24 cellular contexts compared by ENCODE assay signal in genomic region chr19:31718898-31719297, GRCh38.
"Had no signal": no experiment of that assay in that cellular context is flagged by ENCODE, and none has a peak within 500 bp of the region (broad histone marks: within the 10 kb centered on the region; RNA-seq: fewer than 3 reads in every experiment).

No MANE protein-coding gene starts in this region.

- H3K4me1 Mint-ChIP-seq: activated B cell treated with CpG ODN at 0.5 μM for 24 hours; activated naive CD4-positive, alpha-beta T cell treated with anti-CD3 and anti-CD28 coated beads, Interleukin-2, amount 50 U/mL, for 24 hours; immature natural killer cell; naive thymus-derived CD4-positive, alpha-beta T cell; T-helper 17 cell had no signal

- H3K4me1 ChIP-seq: lower lobe of right lung, prostate gland, right atrium auricular region, tibial artery had no signal

- H3K9me3 ChIP-seq: lower lobe of right lung, prostate gland, right atrium auricular region, tibial artery had no signal

- H3K27ac ChIP-seq: lower lobe of right lung, right atrium auricular region, tibial artery had no signal

- H3K36me3 ChIP-seq: lower lobe of right lung, prostate gland, right atrium auricular region, tibial artery had no signal

- H3K9me3 Mint-ChIP-seq: activated CD4-positive, alpha-beta memory T cell treated with anti-CD3 and anti-CD28 coated beads for 36 hours; activated naive CD4-positive, alpha-beta T cell treated with anti-CD3 and anti-CD28 coated beads, Interleukin-2, amount 50 U/mL, for 24 hours; activated T-helper 1 cell treated with anti-CD3 and anti-CD28 coated beads, Interleukin-12 subunit alpha, Interleukin-12 subunit beta, Interleukin-2, Interleukin-4 antibody, amounts not matched to agents 30 ng/mL and 10 ng/mL and 1 ng/mL, durations not matched to agents 14 hours and 24 hours and 36 hours; immature natural killer cell had no signal

- H3K4me3 Mint-ChIP-seq: activated B cell treated with CpG ODN at 0.5 μM for 24 hours; activated CD4-positive, alpha-beta memory T cell treated with anti-CD3 and anti-CD28 coated beads for 36 hours; activated naive CD4-positive, alpha-beta T cell treated with anti-CD3 and anti-CD28 coated beads, Interleukin-2, amount 50 U/mL, for 24 hours; activated T-helper 1 cell treated with anti-CD3 and anti-CD28 coated beads, Interleukin-12 subunit alpha, Interleukin-12 subunit beta, Interleukin-2, Interleukin-4 antibody, amounts not matched to agents 30 ng/mL and 10 ng/mL and 1 ng/mL, durations not matched to agents 14 hours and 24 hours and 36 hours; brain; dendritic cell treated with granulocyte-macrophage colony-stimulating factor and Interleukin-4, amounts not matched to agents 40 ng/mL and 50 ng/mL, for 4 days; immature natural killer cell; naive thymus-derived CD4-positive, alpha-beta T cell; T-helper 17 cell had no signal

- DNase-seq: activated B cell treated with CpG ODN at 0.5 μM for 24 hours; activated CD4-positive, alpha-beta memory T cell treated with anti-CD3 and anti-CD28 coated beads for 36 hours; activated CD4-positive, alpha-beta T cell treated with anti-CD3 and anti-CD28 coated beads for 4 hours; activated gamma-delta T cell; activated T-cell treated with anti-CD3 and anti-CD28 coated beads for 4 hours; anterior cingulate cortex; effector CD4-positive, alpha-beta T cell; erythroblast; immature natural killer cell; lower lobe of right lung; naive thymus-derived CD4-positive, alpha-beta T cell; stimulated activated CD4-positive, alpha-beta T cell treated with anti-CD3 and anti-CD28 coated beads, Interleukin-12 subunit alpha, Interleukin-12 subunit beta, amount 100 ng/mL, for 4 hours; stimulated activated CD4-positive, alpha-beta T cell treated with anti-CD3 and anti-CD28 coated beads, Interleukin-4, amount 100 ng/mL, for 4 hours; stimulated activated naive CD8-positive, alpha-beta T cell treated with anti-CD3 and anti-CD28 coated beads, Interleukin-15, Interleukin-2, amounts not matched to agents 100 U/mL and 50 U/mL, for 24 hours; SW 1271; T-helper 17 cell; tibial artery had no signal

- H3K27ac Mint-ChIP-seq: activated B cell treated with CpG ODN at 0.5 μM for 24 hours; activated CD4-positive, alpha-beta memory T cell treated with anti-CD3 and anti-CD28 coated beads for 36 hours; activated naive CD4-positive, alpha-beta T cell treated with anti-CD3 and anti-CD28 coated beads, Interleukin-2, amount 50 U/mL, for 24 hours; activated T-helper 1 cell treated with anti-CD3 and anti-CD28 coated beads, Interleukin-12 subunit alpha, Interleukin-12 subunit beta, Interleukin-2, Interleukin-4 antibody, amounts not matched to agents 30 ng/mL and 10 ng/mL and 1 ng/mL, durations not matched to agents 14 hours and 24 hours and 36 hours; dendritic cell treated with granulocyte-macrophage colony-stimulating factor and Interleukin-4, amounts not matched to agents 40 ng/mL and 50 ng/mL, for 4 days; immature natural killer cell; naive thymus-derived CD4-positive, alpha-beta T cell; T-helper 17 cell had no signal

- ATAC-seq: left lobe of liver; lower lobe of right lung; naive thymus-derived CD4-positive, alpha-beta T cell; stimulated activated naive CD8-positive, alpha-beta T cell treated with anti-CD3 and anti-CD28 coated beads, Interleukin-15, Interleukin-2, amounts not matched to agents 100 U/mL and 50 U/mL, for 24 hours; T-helper 17 cell had no signal

- H3K27me3 ChIP-seq: right atrium auricular region, tibial artery had no signal

- H3K36me3 Mint-ChIP-seq: activated CD4-positive, alpha-beta memory T cell treated with anti-CD3 and anti-CD28 coated beads for 36 hours; activated naive CD4-positive, alpha-beta T cell treated with anti-CD3 and anti-CD28 coated beads, Interleukin-2, amount 50 U/mL, for 24 hours; brain; immature natural killer cell; naive thymus-derived CD4-positive, alpha-beta T cell had no signal

- H3K27me3 Mint-ChIP-seq: activated B cell treated with CpG ODN at 0.5 μM for 24 hours; activated naive CD4-positive, alpha-beta T cell treated with anti-CD3 and anti-CD28 coated beads, Interleukin-2, amount 50 U/mL, for 24 hours; brain; dendritic cell treated with granulocyte-macrophage colony-stimulating factor and Interleukin-4, amounts not matched to agents 40 ng/mL and 50 ng/mL, for 4 days; T-helper 17 cell had no signal

- H3K4me3 ChIP-seq: lower lobe of right lung, prostate gland, right atrium auricular region, tibial artery had no signal
